Comparison of ENCODE assay signal across 9 cellular contexts in the genomic region with DNA sequence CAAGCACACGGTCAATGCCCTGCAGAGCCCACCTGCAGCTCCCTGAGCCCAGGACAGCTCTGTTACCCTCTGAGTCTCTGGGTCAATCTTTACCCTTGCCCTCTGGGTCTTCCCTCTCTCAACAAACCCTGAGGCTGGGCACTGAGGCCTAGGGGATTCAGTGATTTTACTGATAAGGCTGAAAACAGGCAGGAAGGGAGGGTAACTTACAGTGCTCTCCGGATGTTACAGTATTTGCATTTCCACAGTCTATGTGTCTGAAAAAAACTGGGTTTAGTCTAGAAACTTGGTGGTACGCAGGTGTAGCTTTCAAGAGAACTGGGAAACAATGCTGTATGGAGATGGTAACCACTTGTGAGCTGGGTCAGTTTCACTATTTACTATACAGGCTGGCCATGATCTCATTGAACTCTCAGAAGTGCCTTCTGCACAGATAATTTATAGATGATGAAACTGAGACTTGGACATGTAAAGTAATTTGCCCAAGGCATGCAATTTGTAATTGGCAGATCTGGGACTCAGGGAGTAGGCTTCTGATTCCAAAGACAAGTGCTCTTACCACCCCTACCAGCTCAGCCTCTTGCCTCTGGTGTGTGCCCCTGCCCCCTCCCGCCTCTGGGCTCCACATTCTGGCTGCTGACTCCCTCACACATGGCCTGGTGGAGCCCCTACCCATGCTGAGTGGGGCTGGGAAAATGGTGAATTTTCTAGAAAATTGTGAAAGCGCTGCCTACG. TPM values are rescaled to one million over a fixed set of nuclear protein-coding genes. Genes with fewer than 3 reads are reported as not detected.
DNase-seq lines count a peak whose midpoint lies in the region; ATAC-seq and TF ChIP-seq lines count a peak whose summit lies in the region.
"Had no signal": no experiment of that assay in that cellular context is flagged by ENCODE, and none has a peak within 500 bp of the region (broad histone marks: within the 10 kb centered on the region; RNA-seq: fewer than 3 reads in every experiment).

No MANE protein-coding gene starts in this region.

- H3K27me3 ChIP-seq in body of pancreas, result no peaks in the 10 kb centered on the region
- no peaks in the 10 kb centered on the region for H3K27me3 ChIP-seq in MG63

- peaks cover 39% of the 10 kb centered on the region for H3K4me1 ChIP-seq in body of pancreas

- H3K36me3 ChIP-seq in body of pancreas (replicated peaks in 1 of 2; ENCODE audit: insufficient read depth in 1 of 2, low read depth in 2 of 2) (no peaks in the 10 kb centered on the region), MG63 (no peaks in the 10 kb centered on the region)

- H3K4me3 ChIP-seq in GM12865 (ENCODE audit: low read depth, low read length) (no peak overlapping the region), body of pancreas (no peak overlapping the region), MG63 (no peak overlapping the region)
- H3K4me3 ChIP-seq: skin epidermis had no signal

- ATAC-seq in GM21381 (IDR thresholded peaks at IDR 0.05; ENCODE audit: unreplicated experiment) (peak; percentile 78), HG03565 (IDR thresholded peaks at IDR 0.05; ENCODE audit: unreplicated experiment) (peak; percentile 81), body of pancreas (peak; percentile 7), Right ventricle myocardium inferior (no peak)

- DNase-seq in GM12865 (ENCODE audit: low read depth) (peak; percentile 95), body of pancreas (no peak), kidney tubule cell (ENCODE audit: low spot score) (no peak), MG63 (no peak), iPS-NIHi11 (ENCODE audit: low spot score) (no peak), Right ventricle myocardium inferior (ENCODE audit: missing footprints) (no peak)

- H3K27ac ChIP-seq in body of pancreas, result peak overlapping the region; percentile 56 to 83 (median 72)

- 61 to 62% methylated on average over 6 of the region's 6 CpGs for WGBS in body of pancreas, 2 donors

- TF ChIP-seq POLR2A in body of pancreas (IDR thresholded peaks at IDR 0.05), result no peak

- H3K9me3 ChIP-seq in body of pancreas (no peaks in the 10 kb centered on the region), MG63 (no peaks in the 10 kb centered on the region)

- intact Hi-C loops in body of pancreas (cut with DNase I) (no loop called here), Right ventricle myocardium inferior (cut with DNase I) (no loop called here)

- TF ChIP-seq CTCF in GM12865 (IDR thresholded peaks at IDR 0.05; ENCODE audit: insufficient read depth, low read depth, low read length, missing control alignments) (no peak), body of pancreas (IDR thresholded peaks at IDR 0.05) (no peak)

RNA-seq across cellular contexts. Expression of gene TENT5C, which starts 48.8 kb away (rescaled TPM):
- total RNA-seq in body of pancreas (10 to 100 TPM; 30.0 to 39.7 TPM), Right ventricle myocardium inferior (18.7 TPM)
- 6.2 and 6.4 TPM in 2 replicates for total RNA-seq in MG63 (2014; rRNA removed; shearing (Covaris generic); ENCODE audit: low replicate concordance)
